ENCODE assay signal across 7 cellular contexts in the genomic region with DNA sequence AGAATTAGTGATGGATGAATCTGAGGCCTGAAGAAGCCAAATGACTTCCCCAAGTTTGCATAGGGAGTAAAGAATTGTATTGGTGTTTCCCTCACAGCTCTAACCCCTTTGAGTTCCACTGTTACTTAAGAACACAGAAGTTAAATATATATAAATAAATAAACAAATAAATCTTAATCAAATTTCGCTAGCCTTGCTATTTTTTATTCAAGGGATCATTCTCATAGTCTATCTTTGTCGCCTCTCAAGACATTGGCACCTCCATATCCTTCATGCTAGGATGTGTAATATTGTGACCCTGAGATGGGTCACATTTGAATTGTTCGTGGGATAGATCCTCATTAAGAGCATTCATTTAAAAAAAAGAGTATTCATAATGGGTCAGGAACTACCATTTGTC.
"Had no signal": no experiment of that assay in that cellular context is flagged by ENCODE, and none has a peak within 500 bp of the region (broad histone marks: within the 10 kb centered on the region; RNA-seq: fewer than 3 reads in every experiment).

No MANE protein-coding gene starts in this region.

- H3K9ac ChIP-seq: KMS-11 had no signal

- H3K4me2 ChIP-seq: KMS-11 had no signal

- H3K4me3 ChIP-seq: K562 had no signal

- ATAC-seq: K562 had no signal

- FAIRE-seq: HTR-8/SVneo, K562 had no signal

- H3K27ac ChIP-seq: HL-60, KMS-11 had no signal

- DNase-seq: IMR-90, KBM-7, KG1 had no signal
